In the genomic region with DNA sequence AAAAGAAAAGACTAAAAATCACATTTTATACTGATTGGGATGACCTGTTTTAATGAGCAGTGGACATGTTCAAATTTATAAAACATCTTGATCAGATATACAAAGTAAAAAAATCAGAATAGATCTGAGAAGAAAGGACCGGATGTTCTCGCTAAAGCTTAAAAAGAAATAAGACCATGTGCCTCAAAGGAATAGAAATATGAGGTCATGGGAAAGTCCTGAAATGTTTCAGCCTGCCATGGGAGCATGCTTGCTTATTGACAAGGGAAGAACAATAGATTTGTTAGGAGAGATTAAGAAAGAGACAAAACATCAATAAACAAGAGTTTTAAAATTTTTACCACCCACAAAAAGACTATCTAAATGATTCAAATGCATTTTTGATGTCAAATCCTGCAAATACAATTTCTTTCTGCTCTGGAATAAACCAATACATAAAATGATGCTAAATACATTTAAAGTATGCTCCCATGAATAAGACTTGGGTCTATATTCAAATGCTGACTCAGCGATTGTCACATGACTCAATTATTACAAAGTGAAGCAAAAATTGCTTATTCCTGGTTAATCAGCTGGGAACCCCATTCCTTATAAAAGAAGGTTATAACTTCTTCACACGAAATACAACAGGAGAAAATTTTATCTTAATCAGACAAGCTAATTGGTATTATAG, we compare ENCODE assay signal across 15 cellular contexts.
"Had no signal": no experiment of that assay in that cellular context is flagged by ENCODE, and none has a peak within 500 bp of the region (broad histone marks: within the 10 kb centered on the region; RNA-seq: fewer than 3 reads in every experiment).

No MANE protein-coding gene starts in this region.

- H3K4me3 ChIP-seq: ascending aorta, SK-N-MC had no signal

- FAIRE-seq: RCC 7860 had no signal

- H3K4me1 ChIP-seq: ascending aorta had no signal

- ATAC-seq: activated CD8-positive, alpha-beta memory T cell treated with anti-CD3 and anti-CD28 coated beads, Interleukin-2, amount 10 ng/mL, durations not matched to agents 7 days and 5 days; T-cell had no signal

- H3K36me3 ChIP-seq: ascending aorta had no signal

- H3K27ac ChIP-seq: ascending aorta, SK-N-MC had no signal

- DNase-seq: activated B cell treated with CpG ODN at 0.5 μM for 24 hours; activated CD4-positive, alpha-beta T cell treated with anti-CD3 and anti-CD28 coated beads for 1 hour; activated CD4-positive, alpha-beta T cell treated with anti-CD3 and anti-CD28 coated beads, Interleukin-2, amount 50 U/mL, for 48 hours; activated CD8-positive, alpha-beta memory T cell treated with anti-CD3 and anti-CD28 coated beads, Interleukin-2, amount 10 ng/mL, durations not matched to agents 7 days and 5 days; activated effector memory CD4-positive, alpha-beta T cell treated with Interleukin-2 at 50 U/mL for 16 hours; activated naive CD4-positive, alpha-beta T cell; activated T-cell treated with anti-CD3 and anti-CD28 coated beads, Interleukin-2, amount 50 U/mL, for 24 hours; NCI-H1436; NCI-H2029 treated with DMSO at 0.1 percent for 48 hours; SIG-M5; T-cell; T1000 had no signal

- H3K27me3 ChIP-seq: ascending aorta had no signal

- H3K9me3 ChIP-seq: ascending aorta had no signal
